In the genomic region with DNA sequence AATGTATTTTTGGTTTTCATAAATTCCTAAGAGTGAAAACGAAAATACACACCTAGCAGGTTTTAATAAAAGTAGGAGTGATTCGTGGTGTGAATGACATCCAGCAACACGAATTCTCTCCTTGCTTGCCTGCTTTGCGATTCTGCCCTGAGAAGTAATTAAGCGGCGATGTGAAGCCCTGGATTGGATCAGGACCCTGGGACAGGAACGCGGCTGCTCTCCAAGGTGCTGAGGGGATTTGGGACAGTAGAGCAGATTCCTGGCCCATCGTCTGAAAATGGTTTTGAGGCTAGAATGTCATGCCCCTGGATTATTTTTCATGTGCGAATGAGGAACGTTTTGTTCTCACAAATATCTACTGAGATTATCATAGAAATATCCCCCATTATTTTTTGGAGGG, we compare ENCODE assay signal across 16 cellular contexts. TPM values are rescaled to one million over a fixed set of nuclear protein-coding genes. Genes with fewer than 3 reads are reported as not detected.
A peak's percentile ranks its signal among the peaks of the same experiment; 100 is the strongest.
DNase-seq lines count a peak whose midpoint lies in the region; ATAC-seq and TF ChIP-seq lines count a peak whose summit lies in the region.
"Had no signal": no experiment of that assay in that cellular context is flagged by ENCODE, and none has a peak within 500 bp of the region (broad histone marks: within the 10 kb centered on the region; RNA-seq: fewer than 3 reads in every experiment).

No MANE protein-coding gene starts in this region.

- POLR2A ChIA-PET in HEK293 (lab: Yijun Ruan, JAX): no interaction called here

- H3K9me3 ChIP-seq in HEK293 (ENCODE audit: control insufficient read depth, insufficient read depth, low read depth, low read length) (no peaks in the 10 kb centered on the region), esophagus squamous epithelium (no peaks in the 10 kb centered on the region)
- H3K9me3 ChIP-seq: thyroid gland had no signal

- in situ Hi-C loops in ACHN (cut with HindIII; ENCODE audit: low pct_ligation_motif_present, low pct_unique_long_range_greater_than_20kb, low sequenced_read_pairs) (no loop called here), brain microvascular endothelial cell (cut with HindIII; ENCODE audit: low pct_ligation_motif_present, low sequenced_read_pairs) (no loop called here)

- H3K27me3 ChIP-seq in brain microvascular endothelial cell (replicated peaks) (no peaks in the 10 kb centered on the region), esophagus squamous epithelium (peaks cover 0 to 18% (median 0%) of the 10 kb centered on the region in 4 donors)
- H3K27me3 ChIP-seq: thyroid gland had no signal

- no peak for TF ChIP-seq CTCF in HEK293 (tag by site-specific recombination; IDR thresholded peaks at IDR 0.05)
- TF ChIP-seq CTCF in brain microvascular endothelial cell (IDR thresholded peaks at IDR 0.05; ENCODE audit: low read depth, low read length, missing control alignments): no peak
- no peak for TF ChIP-seq CTCF in esophagus squamous epithelium (IDR thresholded peaks at IDR 0.05)

- H3K36me3 ChIP-seq in HEK293 (ENCODE audit: control insufficient read depth in 2 of 2, insufficient read depth in 1 of 2, low read length in 2 of 2) (no peaks in the 10 kb centered on the region), brain microvascular endothelial cell (replicated peaks) (no peaks in the 10 kb centered on the region), esophagus squamous epithelium (no peaks in the 10 kb centered on the region)
- H3K36me3 ChIP-seq: thyroid gland had no signal

- no peak for ATAC-seq in GM21423 (IDR thresholded peaks at IDR 0.05; ENCODE audit: unreplicated experiment)

- CTCF ChIA-PET in HEK293 (lab: Yijun Ruan, JAX): no interaction called here

- TF ChIP-seq POLR2A in esophagus squamous epithelium (IDR thresholded peaks at IDR 0.05): no peak

- intact Hi-C loops in esophagus squamous epithelium (cut with DNase I): no loop called here

- H3K27ac ChIP-seq in HEK293 (ENCODE audit: extremely low read depth, low read depth, low read length) (no peak overlapping the region), brain microvascular endothelial cell (no peak overlapping the region), esophagus squamous epithelium (no peak overlapping the region)
- H3K27ac ChIP-seq: thyroid gland had no signal

- H3K4me1 ChIP-seq in HEK293 (ENCODE audit: control insufficient read depth, insufficient read depth, low read length) (no peaks in the 10 kb centered on the region), esophagus squamous epithelium (no peaks in the 10 kb centered on the region)
- H3K4me1 ChIP-seq: thyroid gland had no signal

- WGBS in esophagus squamous epithelium, 2 donors: 11 to 13% methylated on average over 11 of the region's 11 CpGs

- H3K4me3 ChIP-seq in HEK293 (ENCODE audit: low read depth, low read length) (no peak overlapping the region), brain microvascular endothelial cell (ENCODE audit: low read depth, low read length) (no peak overlapping the region), esophagus squamous epithelium (no peak overlapping the region)
- H3K4me3 ChIP-seq: thyroid gland had no signal

- peak; percentile 60 for DNase-seq in ACHN
- peak; percentile 10 for DNase-seq in brain microvascular endothelial cell
- DNase-seq in kidney tubule cell (ENCODE audit: low spot score): peak; percentile 13
- no peak for DNase-seq in NOMO-1 (lab: John Stamatoyannopoulos, UW; ENCODE audit: unreplicated experiment in 2 of 2)
- no peak for DNase-seq in superior temporal gyrus (ENCODE audit: extremely low spot score)
- no peak for DNase-seq in esophagus squamous epithelium (lab: John Stamatoyannopoulos, UW)
- DNase-seq: activated CD4-positive, alpha-beta T cell treated with anti-CD3 and anti-CD28 coated beads, Interleukin-2, amount 50 U/mL, for 1 hour; AML-193; immature natural killer cell; NCI-H1092 treated with DMSO at 0.1 percent for 48 hours had no signal

TF ChIP-seq in HEK293, 187 proteins besides CTCF, POLR2A, EP300 and RAD21:
- TF ChIP-seq, protein P1, sequence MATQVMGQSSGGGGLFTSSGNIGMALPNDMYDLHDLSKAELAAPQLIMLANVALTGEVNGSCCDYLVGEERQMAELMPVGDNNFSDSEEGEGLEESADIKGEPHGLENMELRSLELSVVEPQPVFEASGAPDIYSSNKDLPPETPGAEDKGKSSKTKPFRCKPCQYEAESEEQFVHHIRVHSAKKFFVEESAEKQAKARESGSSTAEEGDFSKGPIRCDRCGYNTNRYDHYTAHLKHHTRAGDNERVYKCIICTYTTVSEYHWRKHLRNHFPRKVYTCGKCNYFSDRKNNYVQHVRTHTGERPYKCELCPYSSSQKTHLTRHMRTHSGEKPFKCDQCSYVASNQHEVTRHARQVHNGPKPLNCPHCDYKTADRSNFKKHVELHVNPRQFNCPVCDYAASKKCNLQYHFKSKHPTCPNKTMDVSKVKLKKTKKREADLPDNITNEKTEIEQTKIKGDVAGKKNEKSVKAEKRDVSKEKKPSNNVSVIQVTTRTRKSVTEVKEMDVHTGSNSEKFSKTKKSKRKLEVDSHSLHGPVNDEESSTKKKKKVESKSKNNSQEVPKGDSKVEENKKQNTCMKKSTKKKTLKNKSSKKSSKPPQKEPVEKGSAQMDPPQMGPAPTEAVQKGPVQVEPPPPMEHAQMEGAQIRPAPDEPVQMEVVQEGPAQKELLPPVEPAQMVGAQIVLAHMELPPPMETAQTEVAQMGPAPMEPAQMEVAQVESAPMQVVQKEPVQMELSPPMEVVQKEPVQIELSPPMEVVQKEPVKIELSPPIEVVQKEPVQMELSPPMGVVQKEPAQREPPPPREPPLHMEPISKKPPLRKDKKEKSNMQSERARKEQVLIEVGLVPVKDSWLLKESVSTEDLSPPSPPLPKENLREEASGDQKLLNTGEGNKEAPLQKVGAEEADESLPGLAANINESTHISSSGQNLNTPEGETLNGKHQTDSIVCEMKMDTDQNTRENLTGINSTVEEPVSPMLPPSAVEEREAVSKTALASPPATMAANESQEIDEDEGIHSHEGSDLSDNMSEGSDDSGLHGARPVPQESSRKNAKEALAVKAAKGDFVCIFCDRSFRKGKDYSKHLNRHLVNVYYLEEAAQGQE (tag by site-specific recombination; IDR thresholded peaks at IDR 0.05): peak; percentile 93
- TF ChIP-seq, protein P2, sequence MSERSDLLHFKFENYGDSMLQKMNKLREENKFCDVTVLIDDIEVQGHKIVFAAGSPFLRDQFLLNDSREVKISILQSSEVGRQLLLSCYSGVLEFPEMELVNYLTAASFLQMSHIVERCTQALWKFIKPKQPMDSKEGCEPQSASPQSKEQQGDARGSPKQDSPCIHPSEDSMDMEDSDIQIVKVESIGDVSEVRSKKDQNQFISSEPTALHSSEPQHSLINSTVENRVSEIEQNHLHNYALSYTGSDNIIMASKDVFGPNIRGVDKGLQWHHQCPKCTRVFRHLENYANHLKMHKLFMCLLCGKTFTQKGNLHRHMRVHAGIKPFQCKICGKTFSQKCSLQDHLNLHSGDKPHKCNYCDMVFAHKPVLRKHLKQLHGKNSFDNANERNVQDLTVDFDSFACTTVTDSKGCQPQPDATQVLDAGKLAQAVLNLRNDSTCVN (tag by site-specific recombination; optimal IDR thresholded peaks at IDR 0.05): no peak

RNA-seq across cellular contexts. Expression of a gene that starts 7.8 kb away (rescaled TPM):
- total RNA-seq in esophagus squamous epithelium: not detected
- total RNA-seq: dermis microvascular lymphatic vessel endothelial cell; pulmonary artery endothelial cell; T-helper 1 cell treated with Interleukin-12 subunit alpha and Interleukin-12 subunit beta and Interleukin-4 antibody, amounts not matched to agents 30 ng/mL and 1 ng/mL, for 36 hours; thyroid gland had no signal

Comparison
In these comparisons a context has a peak if more than half of its experiments do, and no peak if none do; other contexts are left out.
1. DNase-seq: peak in ACHN (single experiment), brain microvascular endothelial cell (single experiment) and kidney tubule cell (single experiment); none in NOMO-1 (0 of 2), superior temporal gyrus (single experiment) and esophagus squamous epithelium (single experiment).